Comparison of ENCODE assay signal across 1 cellular context in genomic region chr21:28893687-28894086, GRCh38.
TF ChIP-seq lines count a peak whose summit lies in the region.

No MANE protein-coding gene starts in this region.

TF ChIP-seq in K562, 482 proteins besides CTCF, POLR2A, EP300 and RAD21 (continued from another document):
- no peak for TF ChIP-seq BCLAF1 (IDR thresholded peaks at IDR 0.05; ENCODE audit: borderline replicate concordance in 1 of 2, control insufficient read depth in 1 of 2, low read depth in 2 of 2, low read length in 1 of 2)
- no peak for TF ChIP-seq RBM15 (IDR thresholded peaks at IDR 0.05; ENCODE audit: insufficient read depth, low read length)
- TF ChIP-seq GABPB1 (CRISPR knock-in tag; IDR thresholded peaks at IDR 0.05): no peak
- no peak for TF ChIP-seq MXI1 (IDR thresholded peaks at IDR 0.05; ENCODE audit: low read depth, low read length)
- TF ChIP-seq JUND (IDR thresholded peaks at IDR 0.05; ENCODE audit: borderline replicate concordance, low read depth, low read length): no peak
- no peak for TF ChIP-seq JUND (tag; IDR thresholded peaks at IDR 0.05; ENCODE audit: borderline replicate concordance, low read depth, low read length)
